37 cellular contexts compared by ENCODE assay signal in genomic region chr13:32629313-32629712, GRCh38.
"Had no signal": no experiment of that assay in that cellular context is flagged by ENCODE, and none has a peak within 500 bp of the region (broad histone marks: within the 10 kb centered on the region; RNA-seq: fewer than 3 reads in every experiment).

No MANE protein-coding gene starts in this region.

- H3K9me3 Mint-ChIP-seq: activated B cell treated with CpG ODN at 0.5 μM for 24 hours; activated CD4-positive, alpha-beta memory T cell treated with anti-CD3 and anti-CD28 coated beads for 36 hours; activated naive CD4-positive, alpha-beta T cell treated with anti-CD3 and anti-CD28 coated beads for 36 hours; activated T-cell treated with anti-CD3 and anti-CD28 coated beads, Interleukin-2, amount 50 U/mL, for 4 hours; activated T-helper 1 cell treated with anti-CD3 and anti-CD28 coated beads, Interleukin-12 subunit alpha, Interleukin-12 subunit beta, Interleukin-2, Interleukin-4 antibody, amounts not matched to agents 30 ng/mL and 10 ng/mL and 1 ng/mL, durations not matched to agents 14 hours and 24 hours and 36 hours; central memory CD8-positive, alpha-beta T cell had no signal

- H2AFZ ChIP-seq: PC-9 had no signal

- H3K4me3 Mint-ChIP-seq: activated B cell treated with CpG ODN at 0.5 μM for 24 hours; activated CD4-positive, alpha-beta memory T cell treated with anti-CD3 and anti-CD28 coated beads for 36 hours; activated naive CD4-positive, alpha-beta T cell treated with anti-CD3 and anti-CD28 coated beads for 36 hours; activated T-cell treated with anti-CD3 and anti-CD28 coated beads, Interleukin-2, amount 50 U/mL, for 4 hours; activated T-helper 1 cell treated with anti-CD3 and anti-CD28 coated beads, Interleukin-12 subunit alpha, Interleukin-12 subunit beta, Interleukin-2, Interleukin-4 antibody, amounts not matched to agents 30 ng/mL and 10 ng/mL and 1 ng/mL, durations not matched to agents 14 hours and 24 hours and 36 hours; central memory CD8-positive, alpha-beta T cell had no signal

- H3K36me3 ChIP-seq: adrenal gland, cardiac muscle cell, MG63 had no signal

- H3K9me3 ChIP-seq: adrenal gland, MG63 had no signal

- H3K27me3 Mint-ChIP-seq: activated B cell treated with CpG ODN at 0.5 μM for 24 hours; activated CD4-positive, alpha-beta memory T cell treated with anti-CD3 and anti-CD28 coated beads for 36 hours; central memory CD8-positive, alpha-beta T cell had no signal

- FAIRE-seq: RCC 7860 had no signal

- H3K27ac Mint-ChIP-seq: activated B cell treated with CpG ODN at 0.5 μM for 24 hours; activated CD4-positive, alpha-beta memory T cell treated with anti-CD3 and anti-CD28 coated beads for 36 hours; activated naive CD4-positive, alpha-beta T cell treated with anti-CD3 and anti-CD28 coated beads for 36 hours; activated naive CD4-positive, alpha-beta T cell treated with anti-CD3 and anti-CD28 coated beads, Interleukin-2, amount 50 U/mL, for 72 hours; activated T-helper 1 cell treated with anti-CD3 and anti-CD28 coated beads, Interleukin-12 subunit alpha, Interleukin-12 subunit beta, Interleukin-2, Interleukin-4 antibody, amounts not matched to agents 30 ng/mL and 10 ng/mL and 1 ng/mL, durations not matched to agents 14 hours and 24 hours and 36 hours had no signal

- DNase-seq: activated B cell treated with CpG ODN at 0.5 μM for 24 hours; activated CD4-positive, alpha-beta memory T cell treated with anti-CD3 and anti-CD28 coated beads for 36 hours; activated CD4-positive, alpha-beta T cell treated with anti-CD3 and anti-CD28 coated beads for 4 hours; activated CD4-positive, alpha-beta T cell treated with anti-CD3 and anti-CD28 coated beads, Interleukin-2, amount 50 U/mL, for 1 hour; activated CD4-positive, CD25-positive, alpha-beta regulatory T cell treated with anti-CD3 and anti-CD28 coated beads, Interleukin-2, amount 50 U/mL, for 72 hours; activated CD8-positive, alpha-beta memory T cell treated with anti-CD3 and anti-CD28 coated beads, Interleukin-2, amount 50 U/mL, for 4 hours; activated gamma-delta T cell treated with Interleukin-2 at 50 U/mL for 16 hours; activated naive CD4-positive, alpha-beta T cell treated with anti-CD3 and anti-CD28 coated beads for 36 hours; activated T-cell treated with anti-CD3 and anti-CD28 coated beads for 4 hours; activated T-cell treated with anti-CD3 and anti-CD28 coated beads, Interleukin-2, amount 50 U/mL, for 4 hours; adrenal gland; anterior cingulate cortex; Karpas-422; MG63; MV-4-11; NCI-H1092; NCI-H146; NCI-H187; NCI-H2029 treated with DMSO at 0.1 percent for 48 hours; NCI-H2107; NCI-H2171; NCI-H510A; NCI-H526; NCI-H748 treated with DMSO at 0.1 percent for 48 hours; PC-9; Right ventricle myocardium superior; SW 1271; T-helper 1 cell; T-helper 2 cell; T-helper 9 cell had no signal

- H3K27me3 ChIP-seq: adrenal gland, cardiac muscle cell, MG63 had no signal

- H3K4me2 ChIP-seq: PC-9 had no signal

- H3K27ac ChIP-seq: adrenal gland, cardiac muscle cell, PC-9, RWPE1, VCaP had no signal

- ATAC-seq: activated naive CD4-positive, alpha-beta T cell treated with anti-CD3 and anti-CD28 coated beads, Interleukin-2, amount 50 U/mL, for 72 hours; activated T-cell treated with anti-CD3 and anti-CD28 coated beads, Interleukin-2, amount 50 U/mL, for 4 hours had no signal

- H3K4me3 ChIP-seq: adrenal gland, cardiac muscle cell, MG63, PC-9 had no signal
